9 cellular contexts compared by ENCODE assay signal in genomic region chr10:119206603-119207366, GRCh38. TPM values are rescaled to one million over a fixed set of nuclear protein-coding genes. Genes with fewer than 3 reads are reported as not detected.
DNase-seq lines count a peak whose midpoint lies in the region; ATAC-seq, FAIRE-seq and TF ChIP-seq lines count a peak whose summit lies in the region.
"Had no signal": no experiment of that assay in that cellular context is flagged by ENCODE, and none has a peak within 500 bp of the region (broad histone marks: within the 10 kb centered on the region; RNA-seq: fewer than 3 reads in every experiment).

No MANE protein-coding gene starts in this region.

- H3K4me3 ChIP-seq in neural progenitor cell (peak overlapping the region; percentile 74), subcutaneous abdominal adipose tissue (ENCODE audit: low read depth in 1 of 5, low read length in 5 of 5) (peak overlapping the region; percentile 40 to 90 (median 60))

- H3K27ac Mint-ChIP-seq in CD4-positive, alpha-beta T cell = peak overlapping the region; percentile 89
- H3K27ac Mint-ChIP-seq in neural progenitor cell = peak overlapping the region; percentile 98

- H4K20me1 ChIP-seq in neural progenitor cell (ENCODE audit: low read depth) = no peaks in the 10 kb centered on the region

- peak; percentile 46 to 74 (median 59) for DNase-seq in CD4-positive, alpha-beta T cell
- DNase-seq in GM19239 (ENCODE audit: insufficient read length, low spot score) (peak; percentile 44), RCC 7860 (ENCODE audit: low spot score) (peak; percentile 45), foreskin melanocyte (peak; percentile 71), neural progenitor cell (ENCODE audit: low spot score) (peak; percentile 91)
- peak; percentile 55 for DNase-seq in activated gamma-delta T cell treated with anti-CD3 and anti-CD28 coated beads, Interleukin-2, amount 50 U/mL, for 16 hours (ENCODE audit: low read depth)

- peak; percentile 36 for ATAC-seq in CD4-positive, alpha-beta T cell (ENCODE audit: poor library complexity)
- peak; percentile 66 for ATAC-seq in HG03354 (IDR thresholded peaks at IDR 0.05; ENCODE audit: poor library complexity, severe bottlenecking, unreplicated experiment)

- peaks cover 27% of the 10 kb centered on the region for H3F3A ChIP-seq in neural progenitor cell (ENCODE audit: low read depth)

- H3K36me3 ChIP-seq in neural progenitor cell (no peaks in the 10 kb centered on the region), subcutaneous abdominal adipose tissue (ENCODE audit: control insufficient read depth in 5 of 5, insufficient read depth in 5 of 5, low read length in 5 of 5) (no peaks in the 10 kb centered on the region)

- no peaks in the 10 kb centered on the region for H3K27me3 ChIP-seq in CD4-positive, alpha-beta T cell (ENCODE audit: control insufficient read depth, insufficient read depth, low read length)
- H3K27me3 ChIP-seq in neural progenitor cell (peaks cover 17% of the 10 kb centered on the region), subcutaneous abdominal adipose tissue (ENCODE audit: control insufficient read depth in 5 of 5, insufficient read depth in 4 of 5, low read length in 5 of 5) (peaks cover 0 to 3% (median 0%) of the 10 kb centered on the region in 5 donors)

- TF ChIP-seq CTCF in CD4-positive, alpha-beta T cell (IDR thresholded peaks at IDR 0.05) = peak; percentile 61
- peak; percentile 80 for TF ChIP-seq CTCF in neural progenitor cell (IDR thresholded peaks at IDR 0.05)

- H3K4me3 Mint-ChIP-seq in CD4-positive, alpha-beta T cell = peak overlapping the region; percentile 97
- H3K4me3 Mint-ChIP-seq in neural progenitor cell = peak overlapping the region; percentile 91

- peaks cover 3% of the 10 kb centered on the region for H3K79me2 ChIP-seq in neural progenitor cell (ENCODE audit: low read depth)

- peak overlapping the region; percentile 91 for H3K4me2 ChIP-seq in neural progenitor cell

- POLR2A ChIA-PET in CD4-positive, alpha-beta T cell (lab: Charles Lee) = interaction anchor here (0.6 to 6.6 kb wide), 32 partner anchors 8 to 666 kb away, joined by 3 to 63 read pairs (median 5); partner anchors contain the start of genes BAG3, CACUL1, DENND10 and INPP5F

- no peaks in the 10 kb centered on the region for H3K9me3 Mint-ChIP-seq in CD4-positive, alpha-beta T cell
- no peaks in the 10 kb centered on the region for H3K9me3 Mint-ChIP-seq in neural progenitor cell

- peaks cover 14% of the 10 kb centered on the region for H3K36me3 Mint-ChIP-seq in CD4-positive, alpha-beta T cell (ENCODE audit: low read depth)
- no peaks in the 10 kb centered on the region for H3K36me3 Mint-ChIP-seq in neural progenitor cell

- H3K9me3 ChIP-seq in CD4-positive, alpha-beta T cell (ENCODE audit: control insufficient read depth, low read length) = no peaks in the 10 kb centered on the region
- H3K9me3 ChIP-seq in neural progenitor cell (ENCODE audit: low read depth) (no peaks in the 10 kb centered on the region), subcutaneous abdominal adipose tissue (ENCODE audit: control insufficient read depth in 5 of 5, low read length in 5 of 5) (no peaks in the 10 kb centered on the region)

- FAIRE-seq in GM19239 (lab: Jason Lieb, UNC) (no peak), RCC 7860 (lab: Jason Lieb, UNC) (no peak)
- FAIRE-seq: endometrium had no signal

- peaks cover 41% of the 10 kb centered on the region for H3K4me1 Mint-ChIP-seq in CD4-positive, alpha-beta T cell (ENCODE audit: low read depth)
- peaks cover 63% of the 10 kb centered on the region for H3K4me1 Mint-ChIP-seq in neural progenitor cell

- CTCF ChIA-PET in CD4-positive, alpha-beta T cell (lab: Charles Lee) = interaction anchor here (0.6 to 4.2 kb wide), 51 partner anchors 8 to 442 kb away, joined by 3 to 46 read pairs (median 4); partner anchors contain the start of genes RGS10 and SFXN4

- H2AFZ ChIP-seq in neural progenitor cell (replicated peaks) = peak overlapping the region; percentile 52

- H3K27me3 Mint-ChIP-seq in CD4-positive, alpha-beta T cell = no peaks in the 10 kb centered on the region
- H3K27me3 Mint-ChIP-seq in neural progenitor cell (ENCODE audit: insufficient read depth, low read depth) = peaks cover 8% of the 10 kb centered on the region

- H3K9ac ChIP-seq in neural progenitor cell = peak overlapping the region; percentile 67
- H3K9ac ChIP-seq in subcutaneous abdominal adipose tissue (ENCODE audit: low read length in 5 of 5) = peak overlapping the region; percentile 28 to 86 (median 59)

- H3K4me1 ChIP-seq in neural progenitor cell = peaks cover 44% of the 10 kb centered on the region
- H3K4me1 ChIP-seq in subcutaneous abdominal adipose tissue (ENCODE audit: control insufficient read depth in 5 of 5, insufficient read depth in 5 of 5, low read length in 5 of 5) = peaks cover 4 to 50% (median 38%) of the 10 kb centered on the region in 5 donors

- intact Hi-C loops in CD4-positive, alpha-beta T cell (cut with DNase I, micrococcal nuclease) = loop anchor here (1.0 to 10.0 kb wide), 11 partner anchors 28 to 648 kb away; partner anchors contain the start of genes PRDX3 (in 2 of the 2), RGS10 (in 1 of the 2), SFXN4 (in 1 of the 2) and TIAL1 (in 1 of the 2)

- peak overlapping the region; percentile 78 for H3K27ac ChIP-seq in CD4-positive, alpha-beta T cell (ENCODE audit: low read depth, low read length)
- peak overlapping the region; percentile 77 for H3K27ac ChIP-seq in neural progenitor cell
- H3K27ac ChIP-seq in subcutaneous abdominal adipose tissue (ENCODE audit: low read depth, low read length) = peak overlapping the region; percentile 81

RNA-seq across cellular contexts. Expression of gene GRK5, which starts 0.6 kb away (rescaled TPM):
- 10 to 100 TPM; 19.2 to 20.8 TPM for total RNA-seq in CD4-positive, alpha-beta T cell
- 4.3 and 6.2 TPM in 2 replicates for total RNA-seq in neural progenitor cell (ENCODE audit: low replicate concordance)

RNA-seq across cellular contexts. Expression of gene PRDX3, which starts 28.2 kb away (rescaled TPM):
- total RNA-seq in CD4-positive, alpha-beta T cell = 1 to 10 TPM; 7.1 to 7.5 TPM
- total RNA-seq in neural progenitor cell (ENCODE audit: low replicate concordance) = 338 and 405 TPM in 2 replicates

RNA-seq across cellular contexts. Expression of gene SFXN4, which starts 41.3 kb away (rescaled TPM):
- total RNA-seq in CD4-positive, alpha-beta T cell = 1 to 10 TPM; 7.1 to 7.8 TPM
- 13.2 and 16.7 TPM in 2 replicates for total RNA-seq in neural progenitor cell (ENCODE audit: low replicate concordance)

Comparison
In these comparisons a context has a peak if more than half of its experiments do, and no peak if none do; other contexts are left out.
1. Peak in every context shown above with its lines: DNase-seq, ATAC-seq, H3K4me3 ChIP-seq and H3K27ac ChIP-seq.
2. RNA of gene PRDX3, which starts 28.2 kb away (total RNA-seq): 338 to 405 TPM in neural progenitor cell; 7.1 to 7.5 TPM in CD4-positive, alpha-beta T cell; every median in the first group is over 10 times any median in the second.